Comparison of ENCODE assay signal across 26 cellular contexts in genomic region chr17:72995008-72995656, GRCh38.
"Had no signal": no experiment of that assay in that cellular context is flagged by ENCODE, and none has a peak within 500 bp of the region (broad histone marks: within the 10 kb centered on the region; RNA-seq: fewer than 3 reads in every experiment).

No MANE protein-coding gene starts in this region.

- H3K4me3 ChIP-seq: coronary artery, esophagus squamous epithelium, gastroesophageal sphincter had no signal

- H3K27ac ChIP-seq: brain microvascular endothelial cell, coronary artery, epithelial cell of prostate, esophagus squamous epithelium, gastroesophageal sphincter had no signal

- H3K9me3 ChIP-seq: esophagus squamous epithelium, gastroesophageal sphincter had no signal

- H3K4me1 ChIP-seq: esophagus squamous epithelium, gastroesophageal sphincter had no signal

- ATAC-seq: activated T-cell treated with anti-CD3 and anti-CD28 coated beads, Interleukin-2, amount 50 U/mL, for 4 hours; effector memory CD8-positive, alpha-beta T cell; gastroesophageal sphincter had no signal

- H3K27me3 Mint-ChIP-seq: activated CD4-positive, alpha-beta memory T cell treated with anti-CD3 and anti-CD28 coated beads, Interleukin-2, amount 10 ng/mL, durations not matched to agents 7 days and 5 days; activated CD4-positive, alpha-beta T cell treated with anti-CD3 and anti-CD28 coated beads, Interleukin-2, amount 10 ng/mL, durations not matched to agents 7 days and 5 days; activated naive CD8-positive, alpha-beta T cell; central memory CD8-positive, alpha-beta T cell; effector memory CD8-positive, alpha-beta T cell had no signal

- DNase-seq: activated CD4-positive, alpha-beta memory T cell treated with anti-CD3 and anti-CD28 coated beads, Interleukin-2, amount 10 ng/mL, durations not matched to agents 7 days and 5 days; activated CD4-positive, alpha-beta T cell treated with anti-CD3 and anti-CD28 coated beads for 1 hour; activated CD4-positive, alpha-beta T cell treated with anti-CD3 and anti-CD28 coated beads for 4 hours; activated CD4-positive, alpha-beta T cell treated with anti-CD3 and anti-CD28 coated beads, Interleukin-2, amount 10 ng/mL, durations not matched to agents 7 days and 5 days; activated CD4-positive, alpha-beta T cell treated with anti-CD3 and anti-CD28 coated beads, Interleukin-2, amount 50 U/mL, for 4 hours; activated CD8-positive, alpha-beta memory T cell treated with anti-CD3 and anti-CD28 coated beads, Interleukin-2, amount 50 U/mL, for 48 hours; activated effector memory CD4-positive, alpha-beta T cell treated with anti-CD3 and anti-CD28 coated beads, Interleukin-2, amount 50 U/mL, for 16 hours; activated naive CD4-positive, alpha-beta T cell treated with anti-CD3 and anti-CD28 coated beads, Interleukin-2, amount 50 U/mL, for 16 hours; activated T-cell treated with anti-CD3 and anti-CD28 coated beads for 4 hours; activated T-cell treated with anti-CD3 and anti-CD28 coated beads, Interleukin-2, amount 50 U/mL, for 4 hours; amniotic stem cell; anterior cingulate cortex; brain microvascular endothelial cell; dermis blood vessel endothelial cell; effector CD4-positive, alpha-beta T cell; effector memory CD8-positive, alpha-beta T cell; esophagus squamous epithelium; foreskin melanocyte; T-helper 2 cell had no signal

- H3K4me3 Mint-ChIP-seq: activated CD4-positive, alpha-beta memory T cell treated with anti-CD3 and anti-CD28 coated beads, Interleukin-2, amount 10 ng/mL, durations not matched to agents 7 days and 5 days; activated CD4-positive, alpha-beta T cell treated with anti-CD3 and anti-CD28 coated beads, Interleukin-2, amount 10 ng/mL, durations not matched to agents 7 days and 5 days; activated naive CD8-positive, alpha-beta T cell; activated T-cell treated with anti-CD3 and anti-CD28 coated beads, Interleukin-2, amount 50 U/mL, for 4 hours; activated T-helper 1 cell treated with anti-CD3 and anti-CD28 coated beads, Interleukin-12 subunit alpha, Interleukin-12 subunit beta, Interleukin-2, Interleukin-4 antibody, amounts not matched to agents 30 ng/mL and 10 ng/mL and 1 ng/mL, durations not matched to agents 14 hours and 24 hours and 36 hours; central memory CD8-positive, alpha-beta T cell; effector memory CD8-positive, alpha-beta T cell had no signal

- H3K9me3 Mint-ChIP-seq: activated T-cell treated with anti-CD3 and anti-CD28 coated beads, Interleukin-2, amount 50 U/mL, for 4 hours; activated T-helper 2 cell treated with anti-CD3 and anti-CD28 coated beads, Interferon-gamma antibody, Interleukin-2, Interleukin-4, amounts not matched to agents 10 μg/mL and 5 μg/mL and 100 μg/mL, durations not matched to agents 14 hours and 24 hours and 36 hours; central memory CD8-positive, alpha-beta T cell; effector memory CD8-positive, alpha-beta T cell had no signal

- H3K36me3 ChIP-seq: brain microvascular endothelial cell, gastroesophageal sphincter had no signal

- H3K27me3 ChIP-seq: brain microvascular endothelial cell, esophagus squamous epithelium, gastroesophageal sphincter had no signal

- H3K27ac Mint-ChIP-seq: activated CD4-positive, alpha-beta memory T cell treated with anti-CD3 and anti-CD28 coated beads, Interleukin-2, amount 10 ng/mL, durations not matched to agents 7 days and 5 days; activated CD4-positive, alpha-beta T cell treated with anti-CD3 and anti-CD28 coated beads, Interleukin-2, amount 10 ng/mL, durations not matched to agents 7 days and 5 days; activated naive CD8-positive, alpha-beta T cell; activated T-helper 1 cell treated with anti-CD3 and anti-CD28 coated beads, Interleukin-12 subunit alpha, Interleukin-12 subunit beta, Interleukin-2, Interleukin-4 antibody, amounts not matched to agents 30 ng/mL and 10 ng/mL and 1 ng/mL, durations not matched to agents 14 hours and 24 hours and 36 hours; activated T-helper 2 cell treated with anti-CD3 and anti-CD28 coated beads, Interferon-gamma antibody, Interleukin-2, Interleukin-4, amounts not matched to agents 10 μg/mL and 5 μg/mL and 100 μg/mL, durations not matched to agents 14 hours and 24 hours and 36 hours; effector memory CD8-positive, alpha-beta T cell had no signal

- H3K4me1 Mint-ChIP-seq: central memory CD8-positive, alpha-beta T cell had no signal
